8 cellular contexts compared by ENCODE assay signal in genomic region chr5:82107277-82107676, GRCh38.
DNase-seq lines count a peak whose midpoint lies in the region; TF ChIP-seq lines count a peak whose summit lies in the region.
"Had no signal": no experiment of that assay in that cellular context is flagged by ENCODE, and none has a peak within 500 bp of the region (broad histone marks: within the 10 kb centered on the region; RNA-seq: fewer than 3 reads in every experiment).

No MANE protein-coding gene starts in this region.

- intact Hi-C loops in prostate gland (cut with DNase I) (no loop called here), posterior vena cava (cut with DNase I) (no loop called here)
- intact Hi-C loops in activated naive CD4-positive, alpha-beta T cell treated with anti-CD3 and anti-CD28 coated beads for 36 hours (cut with micrococcal nuclease) = loop anchor here (2.0 to 10.0 kb wide), 3 partner anchors 120 to 686 kb away; partner anchors contain the start of gene SSBP2

- H3K27ac Mint-ChIP-seq in activated naive CD4-positive, alpha-beta T cell treated with anti-CD3 and anti-CD28 coated beads for 36 hours = no peak overlapping the region

- no peak overlapping the region for H3K9ac ChIP-seq in OCI-LY1 (ENCODE audit: low read length)

- H3K4me3 Mint-ChIP-seq in activated naive CD4-positive, alpha-beta T cell treated with anti-CD3 and anti-CD28 coated beads for 36 hours = no peak overlapping the region

- H3K9me2 ChIP-seq in OCI-LY1 (ENCODE audit: low read depth, low read length) = no peaks in the 10 kb centered on the region; the same call in 1 of the 2 replicates

- H3K27ac ChIP-seq in OCI-LY1 (ENCODE audit: low read depth, low read length, poor library complexity, severe bottlenecking) (no peak overlapping the region), prostate gland (no peak overlapping the region)

- H3F3A ChIP-seq in OCI-LY1 (ENCODE audit: insufficient read depth, low read length) = no peaks in the 10 kb centered on the region

- no peak for TF ChIP-seq POLR2A in prostate gland (IDR thresholded peaks at IDR 0.05)

- H3K9me3 Mint-ChIP-seq in activated naive CD4-positive, alpha-beta T cell treated with anti-CD3 and anti-CD28 coated beads for 36 hours = no peaks in the 10 kb centered on the region

- DNase-seq in epithelial cell of esophagus (ENCODE audit: low read depth) (peak; percentile 48), prostate gland (ENCODE audit: low spot score) (no peak), iPS-NIHi7 (ENCODE audit: extremely low spot score) (no peak), posterior vena cava (ENCODE audit: low spot score) (no peak)
- no peak for DNase-seq in activated naive CD4-positive, alpha-beta T cell treated with anti-CD3 and anti-CD28 coated beads for 36 hours
- DNase-seq: aorta had no signal

- no peak overlapping the region for H3K4me2 ChIP-seq in OCI-LY1 (ENCODE audit: low read length)

- H3K9me3 ChIP-seq in OCI-LY1 (ENCODE audit: low read length) (no peaks in the 10 kb centered on the region), prostate gland (no peaks in the 10 kb centered on the region)

- H3K36me3 Mint-ChIP-seq in activated naive CD4-positive, alpha-beta T cell treated with anti-CD3 and anti-CD28 coated beads for 36 hours (ENCODE audit: low read depth) = no peaks in the 10 kb centered on the region

- no peaks in the 10 kb centered on the region for H3K27me3 Mint-ChIP-seq in activated naive CD4-positive, alpha-beta T cell treated with anti-CD3 and anti-CD28 coated beads for 36 hours (ENCODE audit: low read depth)

- H3K27me3 ChIP-seq in OCI-LY1 (ENCODE audit: insufficient read depth, low read length) (no peaks in the 10 kb centered on the region), prostate gland (replicated peaks; ENCODE audit: insufficient read depth) (no peaks in the 10 kb centered on the region)

- no peaks in the 10 kb centered on the region for H3K36me3 ChIP-seq in OCI-LY1 (ENCODE audit: insufficient read depth, low read length)
- H3K36me3 ChIP-seq in prostate gland = no peaks in the 10 kb centered on the region

- CTCF ChIA-PET in activated naive CD4-positive, alpha-beta T cell treated with anti-CD3 and anti-CD28 coated beads for 36 hours (lab: Charles Lee) = no interaction called here

- no peaks in the 10 kb centered on the region for H3K79me2 ChIP-seq in OCI-LY1 (ENCODE audit: insufficient read depth, low read length)

- H3K4me1 ChIP-seq in OCI-LY1 (ENCODE audit: insufficient read depth, low read length, severe bottlenecking) (no peaks in the 10 kb centered on the region), prostate gland (replicated peaks) (no peaks in the 10 kb centered on the region)

- H3K4me1 Mint-ChIP-seq in activated naive CD4-positive, alpha-beta T cell treated with anti-CD3 and anti-CD28 coated beads for 36 hours (ENCODE audit: low read depth) = peaks cover 15% of the 10 kb centered on the region

- H3K4me3 ChIP-seq in OCI-LY1 (ENCODE audit: low read depth, low read length, poor library complexity, severe bottlenecking) (no peak overlapping the region), epithelial cell of esophagus (ENCODE audit: low read length) (no peak overlapping the region), prostate gland (no peak overlapping the region)

- no peak overlapping the region for H2AFZ ChIP-seq in OCI-LY1 (ENCODE audit: low read length)

- TF ChIP-seq CTCF in GM12874 (IDR thresholded peaks at IDR 0.05; ENCODE audit: insufficient read depth, low read depth, low read length) = peak; percentile 24; the same call in 1 of the 2 replicates
- TF ChIP-seq CTCF in OCI-LY1 (IDR thresholded peaks at IDR 0.05; ENCODE audit: low read length) = peak; percentile 29
- peak; percentile 62 for TF ChIP-seq CTCF in epithelial cell of esophagus (IDR thresholded peaks at IDR 0.05; ENCODE audit: insufficient read depth, low read depth, low read length, missing control alignments)
- TF ChIP-seq CTCF in prostate gland (IDR thresholded peaks at IDR 0.05) = peak in 3 of 4 experiments; percentile 9 to 37 (median 30)

- no peaks in the 10 kb centered on the region for H4K20me1 ChIP-seq in OCI-LY1 (ENCODE audit: insufficient read depth, low read length)
